In the genomic region with DNA sequence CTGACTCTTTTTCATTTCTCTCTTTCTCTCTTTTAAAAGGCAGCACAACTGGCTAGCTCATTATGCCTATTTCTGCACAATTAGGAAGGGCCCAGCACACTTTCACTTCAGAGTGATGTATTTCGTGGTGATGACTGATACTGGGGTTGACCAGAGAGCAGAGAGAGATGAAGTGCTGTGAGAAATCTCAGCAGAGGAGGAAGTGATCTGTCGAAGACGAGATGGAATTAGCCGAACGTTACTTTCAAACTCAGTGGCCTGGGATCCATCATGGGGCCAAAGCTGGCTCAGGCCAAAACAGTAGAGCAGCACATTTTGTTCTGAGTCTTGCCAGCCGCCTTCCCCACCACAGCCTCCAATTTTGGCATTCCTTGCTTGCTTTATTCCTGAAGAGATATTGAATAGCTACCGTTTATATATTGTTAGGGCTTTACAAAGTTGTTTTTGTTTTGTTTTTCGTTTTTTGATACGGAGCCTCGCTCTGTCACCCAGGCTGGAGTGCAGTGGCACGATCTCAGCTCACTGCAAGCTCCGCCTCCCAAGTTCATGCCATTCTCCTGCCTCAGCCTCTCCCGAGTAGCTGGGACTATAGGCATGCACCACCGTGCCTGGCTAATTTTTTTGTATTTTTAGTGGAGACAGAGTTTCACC, we compare ENCODE assay signal across 18 cellular contexts.
DNase-seq lines count a peak whose midpoint lies in the region; ATAC-seq and TF ChIP-seq lines count a peak whose summit lies in the region.
"Had no signal": no experiment of that assay in that cellular context is flagged by ENCODE, and none has a peak within 500 bp of the region (broad histone marks: within the 10 kb centered on the region; RNA-seq: fewer than 3 reads in every experiment).

No MANE protein-coding gene starts in this region.

- H3K27ac Mint-ChIP-seq in HFFc6 (peak overlapping the region; percentile 39; the same call in 1 of the 2 replicates), osteocyte (ENCODE audit: unreplicated experiment) (no peak overlapping the region)
- no peak overlapping the region for H3K27ac Mint-ChIP-seq in activated T-helper 17 cell treated with anti-CD3 and anti-CD28 coated beads, Interleukin-2, amount 50 U/mL, for 72 hours

- H3K4me3 Mint-ChIP-seq in HFFc6, result peak overlapping the region; percentile 38
- no peak overlapping the region for H3K4me3 Mint-ChIP-seq in activated T-helper 17 cell treated with anti-CD3 and anti-CD28 coated beads, Interleukin-2, amount 50 U/mL, for 72 hours
- no peak overlapping the region for H3K4me3 Mint-ChIP-seq in osteocyte (ENCODE audit: unreplicated experiment)

- no peaks in the 10 kb centered on the region for H3K27me3 ChIP-seq in Peyer's patch
- H3K27me3 ChIP-seq: body of pancreas, thyroid gland had no signal

- H3K9me3 ChIP-seq in Peyer's patch, result no peaks in the 10 kb centered on the region
- H3K9me3 ChIP-seq: body of pancreas, mucosa of descending colon, thyroid gland had no signal

- peak; percentile 42 for ATAC-seq in activated T-helper 17 cell treated with anti-CD3 and anti-CD28 coated beads, Interleukin-2, amount 50 U/mL, for 72 hours (replicated peaks)
- ATAC-seq: body of pancreas, mucosa of descending colon had no signal

- peak overlapping the region in 1 of 4 donors; percentile 46 for H3K27ac ChIP-seq in Peyer's patch
- H3K27ac ChIP-seq: body of pancreas, thyroid gland had no signal

- no peaks in the 10 kb centered on the region for H3K9me3 Mint-ChIP-seq in HFFc6
- H3K9me3 Mint-ChIP-seq in activated T-helper 17 cell treated with anti-CD3 and anti-CD28 coated beads, Interleukin-2, amount 50 U/mL, for 72 hours, result no peaks in the 10 kb centered on the region
- H3K9me3 Mint-ChIP-seq in osteocyte (ENCODE audit: unreplicated experiment), result no peaks in the 10 kb centered on the region

- no peak for TF ChIP-seq POLR2A in Peyer's patch (IDR thresholded peaks at IDR 0.05)

- intact Hi-C loops in posterior vena cava (cut with DNase I), result no loop called here

- TF ChIP-seq CTCF in GM12864 (IDR thresholded peaks at IDR 0.05; ENCODE audit: low read depth, low read length, missing control alignments), result no peak
- no peak for TF ChIP-seq CTCF in HFFc6 (IDR thresholded peaks at IDR 0.05)
- no peak for TF ChIP-seq CTCF in osteocyte (IDR thresholded peaks at IDR 0.05)
- TF ChIP-seq CTCF in Peyer's patch (IDR thresholded peaks at IDR 0.05), result no peak

- H3K4me3 ChIP-seq in GM12864 (ENCODE audit: low read depth, low read length) (no peak overlapping the region), Peyer's patch (no peak overlapping the region)
- H3K4me3 ChIP-seq: body of pancreas, mucosa of descending colon, thyroid gland had no signal

- H3K36me3 Mint-ChIP-seq in HFFc6 (ENCODE audit: low read depth), result no peaks in the 10 kb centered on the region
- H3K36me3 Mint-ChIP-seq in activated T-helper 17 cell treated with anti-CD3 and anti-CD28 coated beads, Interleukin-2, amount 50 U/mL, for 72 hours (ENCODE audit: low read depth), result no peaks in the 10 kb centered on the region
- no peaks in the 10 kb centered on the region for H3K36me3 Mint-ChIP-seq in osteocyte (ENCODE audit: unreplicated experiment)

- H3K4me1 ChIP-seq in Peyer's patch, result peaks cover 0 to 4% (median 0%) of the 10 kb centered on the region in 4 donors
- H3K4me1 ChIP-seq: body of pancreas had no signal

- H3K36me3 ChIP-seq in Peyer's patch, result no peaks in the 10 kb centered on the region
- H3K36me3 ChIP-seq: thyroid gland had no signal

- peaks cover 75% of the 10 kb centered on the region for H3K4me1 Mint-ChIP-seq in HFFc6 (ENCODE audit: low read depth)
- H3K4me1 Mint-ChIP-seq in activated T-helper 17 cell treated with anti-CD3 and anti-CD28 coated beads, Interleukin-2, amount 50 U/mL, for 72 hours, result no peaks in the 10 kb centered on the region
- peaks cover 55% of the 10 kb centered on the region for H3K4me1 Mint-ChIP-seq in osteocyte (ENCODE audit: unreplicated experiment)

- DNase-seq in GM12864 (ENCODE audit: low read depth) (peak; percentile 21), HFFc6 (no peak), osteocyte (ENCODE audit: extremely low spot score, unreplicated experiment) (peak; percentile 46), KG1 (lab: John Stamatoyannopoulos, UW) (no peak), NCI-H187 (lab: John Stamatoyannopoulos, UW) (no peak), Peyer's patch (no peak), posterior vena cava (ENCODE audit: low spot score) (no peak)
- DNase-seq: activated naive CD4-positive, alpha-beta T cell; DMS153; effector memory CD4-positive, alpha-beta T cell; H7; MM.1S; mucosa of descending colon; posterior cingulate gyrus; SHP77 treated with DMSO at 0.1 percent for 48 hours; thyroid gland had no signal

- H3K27me3 Mint-ChIP-seq in HFFc6 (ENCODE audit: insufficient read depth) (no peaks in the 10 kb centered on the region; the same call in 1 of the 2 replicates), osteocyte (ENCODE audit: unreplicated experiment) (no peaks in the 10 kb centered on the region)
- H3K27me3 Mint-ChIP-seq in activated T-helper 17 cell treated with anti-CD3 and anti-CD28 coated beads, Interleukin-2, amount 50 U/mL, for 72 hours, result peaks cover 14% of the 10 kb centered on the region

Comparison
In these comparisons a context has a peak if more than half of its experiments do, and no peak if none do; other contexts are left out.
1. DNase-seq: peak in GM12864 (single experiment) and osteocyte (single experiment); none in HFFc6 (single experiment), KG1 (single experiment), NCI-H187 (0 of 2), Peyer's patch (0 of 3) and posterior vena cava (single experiment).